ENCODE assay signal across 9 cellular contexts in genomic region chr19:48470281-48470680, GRCh38. TPM values are rescaled to one million over a fixed set of nuclear protein-coding genes. Genes with fewer than 3 reads are reported as not detected.
DNase-seq lines count a peak whose midpoint lies in the region; ATAC-seq, FAIRE-seq and TF ChIP-seq lines count a peak whose summit lies in the region.
"Had no signal": no experiment of that assay in that cellular context is flagged by ENCODE, and none has a peak within 500 bp of the region (broad histone marks: within the 10 kb centered on the region; RNA-seq: fewer than 3 reads in every experiment).

No MANE protein-coding gene starts in this region.

- no peak for TF ChIP-seq POLR2A in H1 (IDR thresholded peaks at IDR 0.05; ENCODE audit: control extremely low read depth in 1 of 2, low read depth in 2 of 2, low read length in 2 of 2)

- WGBS in H1 (ENCODE audit: extremely low coverage in 1 of 2, insufficient coverage in 1 of 2, insufficient read length in 1 of 2, insufficient replicate concordance in 2 of 2, low coverage in 1 of 2, low lambda C conversion rate in 2 of 2, missing lambda C conversion rate in 1 of 2), 2 experiments: 89% methylated on average over 15 of the region's 15 CpGs; no CpG with 5 or more reads in 1 of the 2 experiments

- peaks cover 14 to 18% of the 10 kb centered on the region in 2 experiments for H4K20me1 ChIP-seq in H1 (replicated peaks in 1 of 2; ENCODE audit: control insufficient read depth in 1 of 2, insufficient read depth in 2 of 2, low read length in 2 of 2)

- no peak overlapping the region for H4K91ac ChIP-seq in H1 (replicated peaks; ENCODE audit: insufficient read length, low read length)

- H3K4me1 ChIP-seq in NT2/D1 (ENCODE audit: insufficient read depth, insufficient read length) (peaks cover 8% of the 10 kb centered on the region), H1 (replicated peaks in 1 of 4; ENCODE audit: control insufficient read depth in 3 of 4, insufficient read depth in 4 of 4, low read length in 3 of 4) (peaks cover 0 to 9% (median 1%) of the 10 kb centered on the region in 4 experiments; a peak in 3 of 7 replicates), neuron (ENCODE audit: insufficient read depth, low read length) (peaks cover 15% of the 10 kb centered on the region)

- no peaks in the 10 kb centered on the region for H3K9me3 ChIP-seq in NT2/D1 (ENCODE audit: insufficient read depth, low read length)
- H3K9me3 ChIP-seq in H1 (ENCODE audit: insufficient read depth in 2 of 2, low read depth in 1 of 2, low read length in 1 of 2): no peaks in the 10 kb centered on the region
- no peaks in the 10 kb centered on the region for H3K9me3 ChIP-seq in neuron (ENCODE audit: low read length)

- H4K5ac ChIP-seq in H1 (ENCODE audit: insufficient read length, low read depth, low read length): no peak overlapping the region

- H2AFZ ChIP-seq in H1 (ENCODE audit: low read length): no peak overlapping the region
- H2AFZ ChIP-seq in neuron (ENCODE audit: low read depth, low read length): no peak overlapping the region

- TF ChIP-seq RAD21 in H1 (IDR thresholded peaks at IDR 0.05 in 1 of 2, conservative IDR thresholded peaks at IDR 0.05 in 1 of 2; ENCODE audit: low read depth in 2 of 2, low read length in 2 of 2): no peak

- H3K27ac ChIP-seq in C4-2B: peak overlapping the region; percentile 92
- H3K27ac ChIP-seq in H1 (ENCODE audit: low read depth, low read length): no peak overlapping the region

- H3K4me3 ChIP-seq in NT2/D1 (ENCODE audit: insufficient read length, low read depth) (peak overlapping the region; percentile 51), H1 (ENCODE audit: extremely low read depth in 1 of 4, insufficient read depth in 2 of 4, low read depth in 3 of 4, low read length in 4 of 4) (peak overlapping the region; percentile 54 to 84 (median 80); a peak in 7 of 8 replicates), neuron (ENCODE audit: low read length) (peak overlapping the region; percentile 90)

- no peak for TF ChIP-seq EP300 in H1 (IDR thresholded peaks at IDR 0.05; ENCODE audit: borderline replicate concordance in 1 of 2, low read depth in 2 of 2, low read length in 2 of 2)

- H2BK5ac ChIP-seq in H1 (ENCODE audit: low read depth, low read length): no peak overlapping the region

- no peak overlapping the region for H3K4ac ChIP-seq in H1 (replicated peaks; ENCODE audit: insufficient read length, low read depth, low read length)

- no peak overlapping the region for H3K23ac ChIP-seq in H1 (ENCODE audit: insufficient read length)

- peak overlapping the region; percentile 67 to 71 for H3K4me2 ChIP-seq in H1 (ENCODE audit: insufficient read depth in 1 of 2, low read depth in 2 of 2, low read length in 2 of 2)

- FAIRE-seq in H1 (lab: Jason Lieb, UNC): no peak
- FAIRE-seq: colon had no signal

- no peak overlapping the region for H3K14ac ChIP-seq in H1 (ENCODE audit: insufficient read length)

- H2BK20ac ChIP-seq in H1 (ENCODE audit: low read length): no peak overlapping the region

- no peak overlapping the region for H2BK120ac ChIP-seq in H1 (replicated peaks; ENCODE audit: low read depth, low read length)

- no peak overlapping the region; the same call in 1 of the 2 replicates for H4K8ac ChIP-seq in H1 (ENCODE audit: extremely low read depth, insufficient read depth, low read length)

- TF ChIP-seq CTCF in C4-2B (conservative IDR thresholded peaks at IDR 0.05): no peak
- no peak for TF ChIP-seq CTCF in H1 (IDR thresholded peaks at IDR 0.05; ENCODE audit: control extremely low read depth in 1 of 3, insufficient read depth in 1 of 3, low read depth in 1 of 3, low read length in 3 of 3)

- H3K27me3 ChIP-seq in NT2/D1 (ENCODE audit: insufficient read depth, insufficient read length) (no peaks in the 10 kb centered on the region), H1 (replicated peaks in 1 of 4; ENCODE audit: control insufficient read depth in 3 of 4, extremely low read depth in 1 of 4, insufficient read depth in 3 of 4, low read length in 3 of 4) (no peaks in the 10 kb centered on the region), neuron (ENCODE audit: insufficient read depth, low read length) (no peaks in the 10 kb centered on the region)

- H3K36me3 ChIP-seq in NT2/D1 (ENCODE audit: insufficient read depth, insufficient read length, low read length): peaks cover 53% of the 10 kb centered on the region
- peaks cover 32 to 48% (median 45%) of the 10 kb centered on the region in 4 experiments for H3K36me3 ChIP-seq in H1 (ENCODE audit: control insufficient read depth in 2 of 4, insufficient read depth in 4 of 4, low read length in 3 of 4)
- peaks cover 50% of the 10 kb centered on the region for H3K36me3 ChIP-seq in neuron (ENCODE audit: insufficient read depth, low read length)

- H2BK15ac ChIP-seq in H1 (ENCODE audit: low read length): no peak overlapping the region

- H3K18ac ChIP-seq in H1 (ENCODE audit: extremely low read depth, low read length): no peak overlapping the region

- H2BK12ac ChIP-seq in H1 (ENCODE audit: low read depth, low read length): no peak overlapping the region

- no peak overlapping the region for H2AK5ac ChIP-seq in H1 (ENCODE audit: low read depth, low read length)

- H3K79me1 ChIP-seq in H1 (ENCODE audit: low read depth, low read length): peaks cover 4% of the 10 kb centered on the region; the same call in 1 of the 2 replicates

- CTCF ChIA-PET in H1 (lab: Charles Lee; ENCODE audit: partially characterized antibody): interaction anchor here (0.6 to 1.5 kb wide), 12 partner anchors 11 to 410 kb away, joined by 3 to 8 read pairs (median 4); partner anchors contain the start of genes GRIN2D and KDELR1

- H3K79me2 ChIP-seq in H1 (ENCODE audit: control insufficient read depth in 1 of 2, insufficient read depth in 2 of 2, low read length in 2 of 2): peaks cover 0 to 12% of the 10 kb centered on the region in 2 experiments; a peak in 1 of 4 replicates

- H3K56ac ChIP-seq in H1 (replicated peaks; ENCODE audit: insufficient read length, low read depth, low read length): no peak overlapping the region

- H3K23me2 ChIP-seq in H1 (ENCODE audit: low read depth, low read length): no peaks in the 10 kb centered on the region; the same call in 1 of the 2 replicates

- POLR2A ChIA-PET in H1 (lab: Charles Lee; ENCODE audit: partially characterized antibody): interaction anchor here (0.6 to 11.4 kb wide), 16 partner anchors 8 to 167 kb away, joined by 3 to 176 read pairs (median 7); partner anchors contain the start of genes FAM83E, GRWD1, KCNJ14 and KDELR1

- DNase-seq in NT2/D1 (ENCODE audit: low read depth, low spot score) (no peak), H1 (ENCODE audit: low read depth in 1 of 2, low spot score in 2 of 2) (no peak)

- peak overlapping the region; percentile 82 for H3K9ac ChIP-seq in NT2/D1 (ENCODE audit: insufficient read length, low read depth)
- H3K9ac ChIP-seq in H1 (replicated peaks in 1 of 4; ENCODE audit: extremely low read depth in 1 of 4, low read depth in 3 of 4, low read length in 3 of 4): peak overlapping the region in 2 of 4 experiments; percentile 38 to 41; a peak in 4 of 7 replicates

- ATAC-seq in GM21526 (IDR thresholded peaks at IDR 0.05; ENCODE audit: low FRiP score, unreplicated experiment) (no peak), HG03039 (IDR thresholded peaks at IDR 0.05; ENCODE audit: unreplicated experiment) (no peak), HG03097 (IDR thresholded peaks at IDR 0.05; ENCODE audit: low FRiP score, unreplicated experiment) (no peak), GM18867 (IDR thresholded peaks at IDR 0.05; ENCODE audit: unreplicated experiment) (no peak)

TF ChIP-seq in H1, 55 proteins besides CTCF, POLR2A, EP300 and RAD21 (continues in another document):
- no peak for TF ChIP-seq SUZ12 (IDR thresholded peaks at IDR 0.05; ENCODE audit: low read length)

RNA-seq across cellular contexts. Expression of gene CYTH2, which starts 1.1 kb away (rescaled TPM):
- 67.7 and 71.4 TPM in 2 replicates for total RNA-seq in H1 (2021; fragmentation: NEBNext Ultra II Directional; extraction: Animal tissue kit (Norgen Biotek cat#: 25700))
- polyA plus RNA-seq in H1 (2011; rRNA removed): 43.7 and 62.5 TPM in 2 replicates
- 59.5 TPM for polyA plus RNA-seq in H1 (2011; cell fraction: cytosol; rRNA removed)
- polyA plus RNA-seq in H1 (2011; cell fraction: nucleus; rRNA removed): 225 TPM
- 64.0 to 76.5 TPM (median 71.8 TPM) in 4 replicates for polyA plus RNA-seq in H1 (2012, experiment 1 of 2)
- polyA plus RNA-seq in H1 (2012, experiment 2 of 2): 35.7 TPM
- polyA plus RNA-seq in H1 (2013, experiment 1 of 2): 44.2 TPM
- polyA plus RNA-seq in H1 (2013, experiment 2 of 2): 37.5 TPM
- 53.7 and 70.7 TPM in 2 replicates for polyA minus RNA-seq in H1 (2011; rRNA and poly(A)+ RNA removed)
- 28.7 TPM for polyA minus RNA-seq in H1 (2011; cell fraction: cytosol; rRNA and poly(A)+ RNA removed)
- 65.5 TPM for polyA minus RNA-seq in H1 (2011; cell fraction: nucleus; rRNA and poly(A)+ RNA removed)

RNA-seq across cellular contexts. Expression of gene KCNJ14, which starts 14.9 kb away (rescaled TPM):
- total RNA-seq in H1 (2021; fragmentation: NEBNext Ultra II Directional; extraction: Animal tissue kit (Norgen Biotek cat#: 25700)): 0.89 and 1.0 TPM in 2 replicates
- 0.45 and 0.61 TPM in 2 replicates for polyA plus RNA-seq in H1 (2011; rRNA removed)
- polyA plus RNA-seq in H1 (2011; cell fraction: cytosol; rRNA removed): 0.28 TPM
- 1.3 TPM for polyA plus RNA-seq in H1 (2011; cell fraction: nucleus; rRNA removed)
- 0.66 to 0.84 TPM (median 0.73 TPM) in 4 replicates for polyA plus RNA-seq in H1 (2012, experiment 1 of 2)
- 0.68 TPM for polyA plus RNA-seq in H1 (2012, experiment 2 of 2)
- 0.39 TPM for polyA plus RNA-seq in H1 (2013, experiment 1 of 2)
- 0.44 TPM for polyA plus RNA-seq in H1 (2013, experiment 2 of 2)
- polyA minus RNA-seq in H1 (2011; rRNA and poly(A)+ RNA removed): 0.68 and 1.9 TPM in 2 replicates
- 0.37 TPM for polyA minus RNA-seq in H1 (2011; cell fraction: cytosol; rRNA and poly(A)+ RNA removed)
- polyA minus RNA-seq in H1 (2011; cell fraction: nucleus; rRNA and poly(A)+ RNA removed): 0.80 TPM

RNA-seq across cellular contexts. Expression of gene GRWD1, which starts 24.5 kb away (rescaled TPM):
- total RNA-seq in H1 (2021; fragmentation: NEBNext Ultra II Directional; extraction: Animal tissue kit (Norgen Biotek cat#: 25700)): 61.9 and 64.9 TPM in 2 replicates
- 36.9 and 46.4 TPM in 2 replicates for polyA plus RNA-seq in H1 (2011; rRNA removed)
- polyA plus RNA-seq in H1 (2011; cell fraction: cytosol; rRNA removed): 44.2 TPM
- polyA plus RNA-seq in H1 (2011; cell fraction: nucleus; rRNA removed): 30.1 TPM
- 25.4 to 44.2 TPM (median 41.0 TPM) in 4 replicates for polyA plus RNA-seq in H1 (2012, experiment 1 of 2)
- polyA plus RNA-seq in H1 (2012, experiment 2 of 2): 36.9 TPM
- 18.6 TPM for polyA plus RNA-seq in H1 (2013, experiment 1 of 2)
- polyA plus RNA-seq in H1 (2013, experiment 2 of 2): 17.3 TPM
- 11.5 and 19.1 TPM in 2 replicates for polyA minus RNA-seq in H1 (2011; rRNA and poly(A)+ RNA removed)
- 24.4 TPM for polyA minus RNA-seq in H1 (2011; cell fraction: cytosol; rRNA and poly(A)+ RNA removed)
- polyA minus RNA-seq in H1 (2011; cell fraction: nucleus; rRNA and poly(A)+ RNA removed): 18.2 TPM

RNA-seq across cellular contexts. Expression of gene LMTK3, which starts 41.4 kb away (rescaled TPM):
- 12.4 and 13.6 TPM in 2 replicates for total RNA-seq in H1 (2021; fragmentation: NEBNext Ultra II Directional; extraction: Animal tissue kit (Norgen Biotek cat#: 25700))
- 2.7 and 7.3 TPM in 2 replicates for polyA plus RNA-seq in H1 (2011; rRNA removed)
- polyA plus RNA-seq in H1 (2011; cell fraction: cytosol; rRNA removed): 3.4 TPM
- 11.6 TPM for polyA plus RNA-seq in H1 (2011; cell fraction: nucleus; rRNA removed)
- polyA plus RNA-seq in H1 (2012, experiment 1 of 2): 6.8 to 10.4 TPM (median 9.6 TPM) in 4 replicates
- 4.1 TPM for polyA plus RNA-seq in H1 (2012, experiment 2 of 2)
- 10.0 TPM for polyA plus RNA-seq in H1 (2013, experiment 1 of 2)
- 8.2 TPM for polyA plus RNA-seq in H1 (2013, experiment 2 of 2)
- polyA minus RNA-seq in H1 (2011; rRNA and poly(A)+ RNA removed): 0.90 and 1.2 TPM in 2 replicates
- polyA minus RNA-seq in H1 (2011; cell fraction: cytosol; rRNA and poly(A)+ RNA removed): 5.9 TPM
- 5.9 TPM for polyA minus RNA-seq in H1 (2011; cell fraction: nucleus; rRNA and poly(A)+ RNA removed)
